In the genomic region with DNA sequence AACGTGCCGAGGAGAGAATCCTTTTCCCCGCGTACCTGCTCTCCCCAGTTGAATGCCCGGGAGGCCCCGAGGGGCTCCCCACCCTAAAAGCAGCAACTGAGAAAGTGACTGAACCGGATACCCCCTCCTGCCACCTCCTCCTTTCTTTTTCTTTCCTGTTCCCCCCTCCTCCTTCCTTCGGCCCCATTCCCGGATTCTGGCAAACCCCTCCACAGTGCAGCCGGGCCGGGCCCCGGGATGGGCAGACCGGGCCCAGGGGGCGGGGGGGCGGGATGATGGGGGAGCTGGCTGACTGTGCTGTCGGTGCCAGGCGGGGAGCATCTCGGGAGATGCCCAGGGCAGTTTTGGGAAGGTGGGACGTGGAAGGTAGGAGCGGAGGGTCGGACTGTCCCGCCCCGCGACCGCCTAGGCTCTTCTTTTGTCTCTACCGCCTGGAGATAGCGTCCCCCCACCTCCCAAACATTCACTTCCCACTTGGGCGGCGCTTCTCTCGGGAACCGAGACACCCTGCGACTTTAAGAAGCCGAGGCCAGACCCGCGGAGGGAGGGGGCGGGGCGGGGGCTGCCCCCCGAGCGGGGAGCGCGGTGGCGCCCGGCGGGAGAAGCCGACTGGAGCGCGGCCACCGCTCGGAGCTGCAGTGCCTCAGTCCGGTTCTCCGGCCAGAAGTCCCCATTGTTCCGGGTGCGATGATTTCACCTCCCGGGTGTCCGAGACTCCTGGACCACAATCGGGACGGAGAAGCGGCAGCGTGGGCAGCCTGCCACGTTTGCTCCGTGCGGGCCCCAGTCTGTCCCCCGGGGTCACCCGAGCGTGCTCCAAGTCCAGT, we compare ENCODE assay signal across 8 cellular contexts. TPM values are rescaled to one million over a fixed set of nuclear protein-coding genes. Genes with fewer than 3 reads are reported as not detected.
DNase-seq lines count a peak whose midpoint lies in the region; ATAC-seq and TF ChIP-seq lines count a peak whose summit lies in the region.

No MANE protein-coding gene starts in this region.

- ATAC-seq in natural killer cell treated with Interleukin-12 subunit alpha and Interleukin-12 subunit beta and Interleukin-15 and Interleukin-18, amount 100 ng/mL, for 72 hours, result no peak
- ATAC-seq in HG02870 (IDR thresholded peaks at IDR 0.05; ENCODE audit: unreplicated experiment), result no peak

- H3K4me3 Mint-ChIP-seq in natural killer cell treated with Interleukin-12 subunit alpha and Interleukin-12 subunit beta and Interleukin-15 and Interleukin-18, amount 100 ng/mL, for 72 hours, result peak overlapping the region; percentile 82
- no peak overlapping the region for H3K4me3 Mint-ChIP-seq in activated T-helper 1 cell treated with anti-CD3 and anti-CD28 coated beads, Interleukin-12 subunit alpha, Interleukin-12 subunit beta, Interleukin-2, Interleukin-4 antibody, amounts not matched to agents 30 ng/mL and 10 ng/mL and 1 ng/mL, durations not matched to agents 14 hours and 24 hours and 36 hours

- H3K27ac ChIP-seq in dorsolateral prefrontal cortex, result peak overlapping the region in 23 of 59 donors; percentile 11 to 65 (median 38)

- intact Hi-C loops in dorsolateral prefrontal cortex (cut with DNase I), result loop anchor here (5.0 kb wide), 2 partner anchors 92 to 97 kb away; a partner anchor contains a TSS
- intact Hi-C loops in activated T-helper 1 cell treated with anti-CD3 and anti-CD28 coated beads, Interleukin-12 subunit alpha, Interleukin-12 subunit beta, Interleukin-2, Interleukin-4 antibody, amounts not matched to agents 30 ng/mL and 10 ng/mL and 1 ng/mL, durations not matched to agents 14 hours and 24 hours and 36 hours (cut with micrococcal nuclease), result loop anchor here (1.0 kb wide), 2 partner anchors 9 kb away; a partner anchor contains a TSS

- peaks cover 11% of the 10 kb centered on the region for H3K36me3 Mint-ChIP-seq in natural killer cell treated with Interleukin-12 subunit alpha and Interleukin-12 subunit beta and Interleukin-15 and Interleukin-18, amount 100 ng/mL, for 72 hours
- peaks cover 6% of the 10 kb centered on the region for H3K36me3 Mint-ChIP-seq in activated T-helper 1 cell treated with anti-CD3 and anti-CD28 coated beads, Interleukin-12 subunit alpha, Interleukin-12 subunit beta, Interleukin-2, Interleukin-4 antibody, amounts not matched to agents 30 ng/mL and 10 ng/mL and 1 ng/mL, durations not matched to agents 14 hours and 24 hours and 36 hours (ENCODE audit: low read depth)

- H3K4me3 ChIP-seq in NB4 (ENCODE audit: low read depth, low read length), result peak overlapping the region; percentile 48
- H3K4me3 ChIP-seq in dorsolateral prefrontal cortex, result peak overlapping the region in 58 of 59 donors; percentile 11 to 73 (median 45)

- DNase-seq in DMS 273 (lab: John Stamatoyannopoulos, UW; ENCODE audit: unreplicated experiment) (peak; percentile 73), DMS 273 treated with DMSO at 0.1 percent for 48 hours (lab: John Stamatoyannopoulos, UW) (no peak), NB4 (ENCODE audit: low read depth) (peak; percentile 41), dorsolateral prefrontal cortex (peak in 1 of 10 donors; percentile 27), NCI-H446 treated with DMSO at 0.1 percent for 48 hours (lab: John Stamatoyannopoulos, UW) (no peak)
- DNase-seq in natural killer cell treated with Interleukin-12 subunit alpha and Interleukin-12 subunit beta and Interleukin-15 and Interleukin-18, amount 100 ng/mL, for 72 hours (ENCODE audit: low spot score), result no peak
- DNase-seq in activated T-helper 1 cell treated with anti-CD3 and anti-CD28 coated beads, Interleukin-12 subunit alpha, Interleukin-12 subunit beta, Interleukin-2, Interleukin-4 antibody, amounts not matched to agents 30 ng/mL and 10 ng/mL and 1 ng/mL, durations not matched to agents 14 hours and 24 hours and 36 hours (ENCODE audit: low spot score), result no peak

- TF ChIP-seq POLR2A in NB4 (IDR thresholded peaks at IDR 0.05; ENCODE audit: extremely low read depth, insufficient read length), result no peak

- TF ChIP-seq CTCF in NB4 (IDR thresholded peaks at IDR 0.05; ENCODE audit: low read depth, low read length) (no peak), dorsolateral prefrontal cortex (IDR thresholded peaks at IDR 0.05 in 54 of 56, conservative IDR thresholded peaks at IDR 0.05 in 2 of 56; ENCODE audit: low read depth in 1 of 56, partially characterized antibody in 56 of 56) (no peak)

- H3K27me3 ChIP-seq in dorsolateral prefrontal cortex, result peaks cover 19 to 100% (median 100%) of the 10 kb centered on the region in 45 donors

- H3K27ac Mint-ChIP-seq in natural killer cell treated with Interleukin-12 subunit alpha and Interleukin-12 subunit beta and Interleukin-15 and Interleukin-18, amount 100 ng/mL, for 72 hours, result peak overlapping the region; percentile 38 to 62
- no peak overlapping the region for H3K27ac Mint-ChIP-seq in activated T-helper 1 cell treated with anti-CD3 and anti-CD28 coated beads, Interleukin-12 subunit alpha, Interleukin-12 subunit beta, Interleukin-2, Interleukin-4 antibody, amounts not matched to agents 30 ng/mL and 10 ng/mL and 1 ng/mL, durations not matched to agents 14 hours and 24 hours and 36 hours

- no peaks in the 10 kb centered on the region for H3K9me3 Mint-ChIP-seq in natural killer cell treated with Interleukin-12 subunit alpha and Interleukin-12 subunit beta and Interleukin-15 and Interleukin-18, amount 100 ng/mL, for 72 hours
- no peaks in the 10 kb centered on the region for H3K9me3 Mint-ChIP-seq in activated T-helper 1 cell treated with anti-CD3 and anti-CD28 coated beads, Interleukin-12 subunit alpha, Interleukin-12 subunit beta, Interleukin-2, Interleukin-4 antibody, amounts not matched to agents 30 ng/mL and 10 ng/mL and 1 ng/mL, durations not matched to agents 14 hours and 24 hours and 36 hours

- peaks cover 52 to 63% of the 10 kb centered on the region in 2 donors for H3K27me3 Mint-ChIP-seq in natural killer cell treated with Interleukin-12 subunit alpha and Interleukin-12 subunit beta and Interleukin-15 and Interleukin-18, amount 100 ng/mL, for 72 hours
- peaks cover 78% of the 10 kb centered on the region for H3K27me3 Mint-ChIP-seq in activated T-helper 1 cell treated with anti-CD3 and anti-CD28 coated beads, Interleukin-12 subunit alpha, Interleukin-12 subunit beta, Interleukin-2, Interleukin-4 antibody, amounts not matched to agents 30 ng/mL and 10 ng/mL and 1 ng/mL, durations not matched to agents 14 hours and 24 hours and 36 hours (ENCODE audit: insufficient read depth)

- H3K4me1 Mint-ChIP-seq in natural killer cell treated with Interleukin-12 subunit alpha and Interleukin-12 subunit beta and Interleukin-15 and Interleukin-18, amount 100 ng/mL, for 72 hours (ENCODE audit: low read depth in 2 of 2), result peaks cover 32 to 43% of the 10 kb centered on the region in 2 donors
- H3K4me1 Mint-ChIP-seq in activated T-helper 1 cell treated with anti-CD3 and anti-CD28 coated beads, Interleukin-12 subunit alpha, Interleukin-12 subunit beta, Interleukin-2, Interleukin-4 antibody, amounts not matched to agents 30 ng/mL and 10 ng/mL and 1 ng/mL, durations not matched to agents 14 hours and 24 hours and 36 hours (ENCODE audit: low read depth), result peaks cover 39% of the 10 kb centered on the region

RNA-seq across cellular contexts. Expression of a gene that starts 8.2 kb away (rescaled TPM):
- 1 to 10 TPM in 111 of 120 experiments, under 1 TPM in 9; 0.39 to 4.2 (median 1.8) TPM for total RNA-seq in dorsolateral prefrontal cortex
- under 1 TPM in 1 of 2 donors, not detected in 1; 0.25 TPM for total RNA-seq in natural killer cell treated with Interleukin-12 subunit alpha and Interleukin-12 subunit beta and Interleukin-15 and Interleukin-18, amount 100 ng/mL, for 72 hours
- 0.20 TPM in 1 of 2 replicates, not detected in the other for total RNA-seq in activated T-helper 1 cell treated with anti-CD3 and anti-CD28 coated beads, Interleukin-12 subunit alpha, Interleukin-12 subunit beta, Interleukin-2, Interleukin-4 antibody, amounts not matched to agents 30 ng/mL and 10 ng/mL and 1 ng/mL, durations not matched to agents 14 hours and 24 hours and 36 hours

RNA-seq across cellular contexts. Expression of a gene that starts 9.2 kb away (rescaled TPM):
- 10 to 100 TPM in 53 of 120 experiments, 1 to 10 TPM in 67; 1.5 to 24.3 (median 9.6) TPM for total RNA-seq in dorsolateral prefrontal cortex
- total RNA-seq in natural killer cell treated with Interleukin-12 subunit alpha and Interleukin-12 subunit beta and Interleukin-15 and Interleukin-18, amount 100 ng/mL, for 72 hours, result not detected
- total RNA-seq in activated T-helper 1 cell treated with anti-CD3 and anti-CD28 coated beads, Interleukin-12 subunit alpha, Interleukin-12 subunit beta, Interleukin-2, Interleukin-4 antibody, amounts not matched to agents 30 ng/mL and 10 ng/mL and 1 ng/mL, durations not matched to agents 14 hours and 24 hours and 36 hours, result not detected in 2 replicates

Comparison
In these comparisons a context has a peak if more than half of its experiments do, and no peak if none do; other contexts are left out.
1. DNase-seq: peak in DMS 273 (single experiment) and NB4 (single experiment); none in DMS 273 treated with DMSO at 0.1 percent for 48 hours (single experiment), natural killer cell treated with Interleukin-12 subunit alpha and Interleukin-12 subunit beta and Interleukin-15 and Interleukin-18, amount 100 ng/mL, for 72 hours (single experiment), NCI-H446 treated with DMSO at 0.1 percent for 48 hours (single experiment) and activated T-helper 1 cell treated with anti-CD3 and anti-CD28 coated beads, Interleukin-12 subunit alpha, Interleukin-12 subunit beta, Interleukin-2, Interleukin-4 antibody, amounts not matched to agents 30 ng/mL and 10 ng/mL and 1 ng/mL, durations not matched to agents 14 hours and 24 hours and 36 hours (single experiment).